In the genomic region with DNA sequence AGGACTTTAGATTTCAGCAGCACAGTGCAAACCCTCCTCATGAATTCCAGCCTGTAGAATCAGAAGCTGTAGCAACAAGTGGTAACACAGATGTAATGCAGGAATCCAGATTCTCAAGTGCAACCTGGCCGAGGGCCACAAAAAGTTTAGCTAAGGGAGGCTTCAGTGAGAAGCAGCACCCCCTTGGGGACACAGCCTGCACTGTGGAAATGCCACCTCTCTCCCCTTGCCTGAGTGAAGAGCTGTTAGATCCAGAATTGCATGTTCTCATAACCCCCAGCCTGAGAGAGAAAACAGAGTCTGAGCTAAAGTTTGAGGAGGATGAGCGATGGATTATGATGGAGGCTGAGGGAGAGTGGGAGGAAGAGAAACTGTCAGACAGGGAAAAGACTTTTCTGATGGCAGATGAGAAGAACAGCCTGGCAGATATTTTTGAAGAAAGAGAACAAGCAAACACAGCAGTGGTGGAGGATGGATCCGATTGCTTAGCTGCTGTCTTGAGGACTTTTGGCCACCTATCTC, we compare ENCODE assay signal across 8 cellular contexts.
DNase-seq lines count a peak whose midpoint lies in the region; ATAC-seq and TF ChIP-seq lines count a peak whose summit lies in the region.

No MANE protein-coding gene starts in this region.

- ATAC-seq in GM18858 (IDR thresholded peaks at IDR 0.05; ENCODE audit: unreplicated experiment): no peak

- peak; percentile 68 for DNase-seq in NCI-H82 (lab: John Stamatoyannopoulos, UW)
- no peak for DNase-seq in NCI-H82 treated with DMSO at 0.1 percent for 48 hours (lab: John Stamatoyannopoulos, UW; ENCODE audit: unreplicated experiment)
- DNase-seq in NCI-H524 (lab: John Stamatoyannopoulos, UW): peak; percentile 0 to 68
- DNase-seq in activated CD8-positive, alpha-beta memory T cell treated with anti-CD3 and anti-CD28 coated beads for 4 hours (ENCODE audit: low read depth in 2 of 2): peak; percentile 6 to 17
- DNase-seq in epithelial cell of esophagus (ENCODE audit: low read depth): peak; percentile 88
- peak; percentile 81 for DNase-seq in mucosa of gallbladder (ENCODE audit: low spot score)
- peak; percentile 15 to 32 for DNase-seq in stimulated activated CD8-positive, alpha-beta memory T cell treated with anti-CD3 and anti-CD28 coated beads, Interleukin-7, amount 100 ng/mL, for 1 hour (ENCODE audit: low read depth in 2 of 2)

- no peak overlapping the region for H3K4me3 ChIP-seq in epithelial cell of esophagus (ENCODE audit: low read length)

- TF ChIP-seq CTCF in epithelial cell of esophagus (IDR thresholded peaks at IDR 0.05; ENCODE audit: insufficient read depth, low read depth, low read length, missing control alignments): peak; percentile 89
